ENCODE assay signal across 1 cellular context in the genomic region with DNA sequence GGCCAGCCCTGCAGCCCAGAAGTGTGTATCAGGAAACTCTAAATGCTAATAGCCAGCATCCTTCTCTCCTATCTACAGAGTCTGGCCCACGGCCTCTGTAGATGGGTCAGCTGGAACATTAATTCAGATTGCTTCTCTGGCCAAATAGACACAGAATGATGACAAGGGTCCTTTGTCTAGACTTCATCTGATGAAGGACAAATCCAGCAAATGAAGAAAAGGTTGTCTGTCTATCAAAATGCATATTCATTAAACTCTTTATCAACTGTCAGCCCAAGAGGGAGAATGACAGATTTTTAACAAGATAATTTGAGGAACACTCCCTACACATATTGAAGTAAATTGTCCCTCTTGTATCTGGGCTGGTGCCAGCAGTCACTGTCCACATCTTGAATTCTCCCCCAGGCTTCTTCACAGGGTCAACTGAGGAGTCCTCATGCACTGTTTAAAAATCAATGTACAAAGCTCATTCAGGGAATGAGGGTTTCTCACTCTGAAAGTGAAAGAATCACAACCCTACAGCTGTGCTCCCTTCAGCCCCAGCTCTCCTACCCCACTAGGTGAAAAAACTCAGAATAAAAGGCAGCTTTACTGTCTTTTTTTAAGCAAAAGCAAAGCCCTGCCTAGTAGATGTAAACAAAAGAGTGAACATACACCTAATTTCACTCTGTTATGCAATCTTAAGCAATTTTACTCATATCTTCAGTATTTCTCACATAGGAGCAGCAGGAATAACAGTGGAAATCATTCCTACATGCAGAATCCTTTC.
TF ChIP-seq lines count a peak whose summit lies in the region.

No MANE protein-coding gene starts in this region.

TF ChIP-seq in WTC11, 78 proteins besides CTCF, POLR2A, EP300 and RAD21 (continued from another document):
- no peak for TF ChIP-seq STAT6 (CRISPR knock-in tag; conservative IDR thresholded peaks at IDR 0.05; ENCODE audit: low read depth)
- TF ChIP-seq ZNF532 (CRISPR knock-in tag; IDR thresholded peaks at IDR 0.05; ENCODE audit: borderline replicate concordance) = no peak
- TF ChIP-seq NFYB (CRISPR knock-in tag; conservative IDR thresholded peaks at IDR 0.05; ENCODE audit: low read depth) = no peak
- TF ChIP-seq FOXK1 (CRISPR knock-in tag; IDR thresholded peaks at IDR 0.05) = no peak
- TF ChIP-seq, protein P1, sequence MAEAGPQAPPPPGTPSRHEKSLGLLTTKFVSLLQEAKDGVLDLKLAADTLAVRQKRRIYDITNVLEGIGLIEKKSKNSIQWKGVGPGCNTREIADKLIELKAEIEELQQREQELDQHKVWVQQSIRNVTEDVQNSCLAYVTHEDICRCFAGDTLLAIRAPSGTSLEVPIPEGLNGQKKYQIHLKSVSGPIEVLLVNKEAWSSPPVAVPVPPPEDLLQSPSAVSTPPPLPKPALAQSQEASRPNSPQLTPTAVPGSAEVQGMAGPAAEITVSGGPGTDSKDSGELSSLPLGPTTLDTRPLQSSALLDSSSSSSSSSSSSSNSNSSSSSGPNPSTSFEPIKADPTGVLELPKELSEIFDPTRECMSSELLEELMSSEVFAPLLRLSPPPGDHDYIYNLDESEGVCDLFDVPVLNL (CRISPR knock-in tag; IDR thresholded peaks at IDR 0.05; ENCODE audit: borderline replicate concordance, low read depth) = no peak
- TF ChIP-seq ZNF263 (CRISPR knock-in tag; IDR thresholded peaks at IDR 0.05; ENCODE audit: low read depth) = no peak
- TF ChIP-seq, protein P2, sequence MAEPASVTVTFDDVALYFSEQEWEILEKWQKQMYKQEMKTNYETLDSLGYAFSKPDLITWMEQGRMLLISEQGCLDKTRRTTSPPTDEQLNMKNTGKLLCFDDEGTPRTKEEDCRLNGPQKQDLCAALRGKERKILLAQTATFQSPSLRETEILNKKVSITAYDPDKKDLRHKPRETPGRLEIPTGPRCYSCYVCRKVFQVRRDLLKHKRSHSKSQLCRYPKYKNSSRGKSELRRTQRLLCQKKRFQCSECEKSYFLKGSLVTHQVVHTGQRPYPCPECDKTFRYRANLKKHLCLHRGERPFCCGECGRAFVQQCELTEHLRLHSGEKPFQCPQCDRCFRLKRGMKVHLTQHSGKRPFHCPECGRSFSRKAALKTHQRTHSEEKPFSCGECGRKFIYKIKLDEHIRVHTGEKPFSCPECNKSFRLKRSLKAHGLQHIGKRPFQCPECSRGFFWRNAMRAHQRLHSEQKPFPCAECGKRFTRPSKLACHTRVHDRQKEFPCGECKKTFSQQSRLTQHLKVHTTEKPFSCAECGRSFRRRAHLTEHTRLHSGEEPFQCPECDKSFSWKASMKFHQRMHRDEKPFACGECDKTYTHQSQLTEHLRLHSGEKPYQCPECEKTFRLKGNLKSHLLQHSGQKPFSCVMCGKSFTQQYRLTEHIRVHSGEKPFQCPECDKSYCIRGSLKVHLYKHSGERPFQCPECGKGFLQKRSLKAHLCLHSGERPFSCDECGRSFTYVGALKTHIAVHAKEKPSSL (CRISPR knock-in tag; conservative IDR thresholded peaks at IDR 0.05) = no peak
- no peak for TF ChIP-seq NR3C1 (CRISPR knock-in tag; conservative IDR thresholded peaks at IDR 0.05; ENCODE audit: low read depth)
- no peak for TF ChIP-seq SOX15 (CRISPR knock-in tag; IDR thresholded peaks at IDR 0.05)
